In genomic region chr10:58627392-58627791, GRCh38 we compare ENCODE assay signal across 33 cellular contexts.
"Had no signal": no experiment of that assay in that cellular context is flagged by ENCODE, and none has a peak within 500 bp of the region (broad histone marks: within the 10 kb centered on the region; RNA-seq: fewer than 3 reads in every experiment).

No MANE protein-coding gene starts in this region.

- ATAC-seq: activated CD8-positive, alpha-beta T cell treated with anti-CD3 and anti-CD28 coated beads for 36 hours; activated naive CD4-positive, alpha-beta T cell treated with anti-CD3 and anti-CD28 coated beads, Interleukin-2, amount 50 U/mL, for 72 hours; activated T-cell treated with anti-CD3 and anti-CD28 coated beads, Interleukin-2, amount 50 U/mL, for 4 hours; activated T-cell treated with anti-CD3 and anti-CD28 coated beads, Interleukin-2, amount 50 U/mL, for 72 hours; activated T-helper 17 cell treated with anti-CD3 and anti-CD28 coated beads, Interleukin-2, amount 50 U/mL, for 72 hours; body of pancreas had no signal

- H3K27ac ChIP-seq: adrenal gland, body of pancreas, brain microvascular endothelial cell, breast epithelium, VCaP had no signal

- H3K4me3 ChIP-seq: adrenal gland, body of pancreas, breast epithelium had no signal

- H3K36me3 ChIP-seq: adrenal gland, brain microvascular endothelial cell, breast epithelium had no signal

- H3K9me3 ChIP-seq: adrenal gland, body of pancreas, breast epithelium had no signal

- FAIRE-seq: astrocyte, TTC549 had no signal

- H3K4me1 ChIP-seq: adrenal gland, body of pancreas, breast epithelium had no signal

- H3K27me3 ChIP-seq: adrenal gland, body of pancreas, brain microvascular endothelial cell, breast epithelium had no signal

- DNase-seq: activated B cell treated with CpG ODN at 0.5 μM for 24 hours; activated CD4-positive, alpha-beta memory T cell treated with anti-CD3 and anti-CD28 coated beads for 36 hours; activated CD4-positive, alpha-beta T cell treated with anti-CD3 and anti-CD28 coated beads for 4 hours; activated CD4-positive, alpha-beta T cell treated with anti-CD3 and anti-CD28 coated beads, Interleukin-2, amount 10 ng/mL, durations not matched to agents 24 days and 14 days; activated CD4-positive, alpha-beta T cell treated with anti-CD3 and anti-CD28 coated beads, Interleukin-2, amount 50 U/mL, for 1 hour; activated CD4-positive, alpha-beta T cell treated with anti-CD3 and anti-CD28 coated beads, Interleukin-2, amount 50 U/mL, for 4 hours; activated CD4-positive, CD25-positive, alpha-beta regulatory T cell treated with anti-CD3 and anti-CD28 coated beads, Interleukin-2, amount 50 U/mL, for 72 hours; activated CD8-positive, alpha-beta memory T cell treated with anti-CD3 and anti-CD28 coated beads, Interleukin-2, amount 50 U/mL, for 4 hours; activated CD8-positive, alpha-beta T cell treated with anti-CD3 and anti-CD28 coated beads for 36 hours; activated effector memory CD4-positive, alpha-beta T cell treated with anti-CD3 and anti-CD28 coated beads, Interleukin-2, amount 50 U/mL, for 16 hours; activated gamma-delta T cell treated with Interleukin-2 at 50 U/mL for 16 hours; activated naive CD4-positive, alpha-beta T cell; activated naive CD4-positive, alpha-beta T cell treated with anti-CD3 and anti-CD28 coated beads for 36 hours; activated naive CD4-positive, alpha-beta T cell treated with anti-CD3 and anti-CD28 coated beads, Interleukin-2, amount 50 U/mL, for 16 hours; activated naive CD8-positive, alpha-beta T cell treated with anti-CD3 and anti-CD28 coated beads for 36 hours; activated T-cell treated with anti-CD3 and anti-CD28 coated beads for 4 hours; activated T-cell treated with anti-CD3 and anti-CD28 coated beads, Interleukin-2, amount 50 U/mL, for 1 hour; activated T-cell treated with anti-CD3 and anti-CD28 coated beads, Interleukin-2, amount 50 U/mL, for 4 hours; activated T-cell treated with anti-CD3 and anti-CD28 coated beads, Interleukin-2, amount 50 U/mL, for 72 hours; adrenal gland; amniotic stem cell; aorta; body of pancreas; brain microvascular endothelial cell; central memory CD4-positive, alpha-beta T cell; T-helper 2 cell; T-helper 9 cell had no signal
